ENCODE assay signal across 8 cellular contexts in genomic region chr9:120875954-120876841, GRCh38. TPM values are rescaled to one million over a fixed set of nuclear protein-coding genes. Genes with fewer than 3 reads are reported as not detected.
A peak's percentile ranks its signal among the peaks of the same experiment; 100 is the strongest.
DNase-seq lines count a peak whose midpoint lies in the region; ATAC-seq and TF ChIP-seq lines count a peak whose summit lies in the region.

No MANE protein-coding gene starts in this region.

- H3K9me3 Mint-ChIP-seq in natural killer cell, result no peaks in the 10 kb centered on the region

- H3K36me3 ChIP-seq in Panc1 (ENCODE audit: control insufficient read depth, insufficient read depth, low read length), result peaks cover 3% of the 10 kb centered on the region; the same call in 1 of the 2 replicates
- H3K36me3 ChIP-seq in fibroblast of lung (ENCODE audit: control insufficient read depth, insufficient read depth, low read length), result peaks cover 9% of the 10 kb centered on the region

- H4K20me1 ChIP-seq in fibroblast of lung (ENCODE audit: control insufficient read depth, extremely low read depth, insufficient read depth, low read length), result no peaks in the 10 kb centered on the region

- peaks cover 15% of the 10 kb centered on the region for H3K79me2 ChIP-seq in fibroblast of lung (ENCODE audit: control insufficient read depth, insufficient read depth, low read length)

- peak; percentile 44 for ATAC-seq in GM21526 (IDR thresholded peaks at IDR 0.05; ENCODE audit: low FRiP score, unreplicated experiment)
- ATAC-seq in Panc1, result peak; percentile 80
- ATAC-seq in natural killer cell, result peak; percentile 59 to 70 (median 63)

- peaks cover 29 to 37% of the 10 kb centered on the region in 2 donors for H3K4me1 Mint-ChIP-seq in natural killer cell

- peak overlapping the region; percentile 64 for H2AFZ ChIP-seq in fibroblast of lung (ENCODE audit: low read length)

- intact Hi-C loops in Panc1 (cut with micrococcal nuclease; ENCODE audit: unreplicated experiment) (loop anchor here (5.0 kb wide), 1 partner anchor 51 kb away; the partner anchor contains the start of gene TRAF1), natural killer cell (cut with micrococcal nuclease) (no loop called here)

- peaks cover 38% of the 10 kb centered on the region for H3K4me1 ChIP-seq in Panc1 (ENCODE audit: control insufficient read depth, insufficient read depth, low read length)
- H3K4me1 ChIP-seq in fibroblast of lung (ENCODE audit: control insufficient read depth, extremely low read depth, insufficient read depth, low read length), result peaks cover 8% of the 10 kb centered on the region

- peak overlapping the region; percentile 86 for H3K4me3 Mint-ChIP-seq in natural killer cell

- in situ Hi-C loops in Panc1 (cut with HindIII; ENCODE audit: low pct_unique_long_range_greater_than_20kb, low sequenced_read_pairs), result no loop called here

- H3K27me3 ChIP-seq in Panc1 (ENCODE audit: control insufficient read depth, insufficient read depth, low read length), result no peaks in the 10 kb centered on the region
- H3K27me3 ChIP-seq in fibroblast of lung (ENCODE audit: control insufficient read depth, insufficient read depth, low read length), result no peaks in the 10 kb centered on the region

- H3K4me2 ChIP-seq in fibroblast of lung (ENCODE audit: extremely low read depth, insufficient read depth, low read length), result peak overlapping the region; percentile 97

- H3K36me3 Mint-ChIP-seq in natural killer cell, result no peaks in the 10 kb centered on the region

- peak overlapping the region; percentile 94 for H3K27ac ChIP-seq in Panc1 (ENCODE audit: low read length)
- peak overlapping the region; percentile 88 for H3K27ac ChIP-seq in fibroblast of lung (ENCODE audit: insufficient read depth, low read length)

- H3K27ac Mint-ChIP-seq in natural killer cell, result peak overlapping the region; percentile 69 to 90

- DNase-seq in DMS153 (lab: John Stamatoyannopoulos, UW) (peak; percentile 91), HuH-7 (ENCODE audit: low spot score) (peak; percentile 87), Panc1 (ENCODE audit: low read depth, low spot score) (no peak), activated T-helper 1 cell treated with Interleukin-2 at 50 U/mL for 16 hours (ENCODE audit: low read depth) (peak; percentile 78), fibroblast of lung (ENCODE audit: low read depth in 2 of 2) (peak; percentile 86 to 88), natural killer cell (peak; percentile 75)
- peak; percentile 37 to 71 (median 65) for DNase-seq in stimulated activated naive CD4-positive, alpha-beta T cell (lab: John Stamatoyannopoulos, UW)

- peak overlapping the region; percentile 57 to 68 for H3K4me3 ChIP-seq in Panc1 (ENCODE audit: low read depth in 2 of 2, low read length in 2 of 2)
- peak overlapping the region; percentile 61 to 81 (median 72) for H3K4me3 ChIP-seq in fibroblast of lung (replicated peaks in 1 of 4; ENCODE audit: control extremely low read depth in 1 of 4, insufficient read depth in 1 of 4, low read depth in 3 of 4, low read length in 4 of 4)

- TF ChIP-seq CTCF in Panc1 (IDR thresholded peaks at IDR 0.05) (no peak), fibroblast of lung (conservative IDR thresholded peaks at IDR 0.05 in 1 of 2, IDR thresholded peaks at IDR 0.05 in 1 of 2; ENCODE audit: low read depth in 1 of 2, low read length in 2 of 2) (peak in 1 of 2 donors; percentile 3), natural killer cell (IDR thresholded peaks at IDR 0.05) (no peak)

- H3K27me3 Mint-ChIP-seq in natural killer cell (ENCODE audit: low read depth in 2 of 2), result no peaks in the 10 kb centered on the region

- peak overlapping the region; percentile 82 for H3K9ac ChIP-seq in fibroblast of lung (ENCODE audit: insufficient read depth, low read length)

- POLR2A ChIA-PET in Panc1 (lab: Charles Lee), result interaction anchor here (0.6 kb wide), 1 partner anchor 82 kb away, joined by 5 read pairs; no protein-coding TSS in a partner anchor

- BruUV-seq in Panc1 (replicated peaks; lab: Mats Ljungman, UMichigan), result no TSS peak

- CTCF ChIA-PET in Panc1 (lab: Charles Lee), result no interaction called here

- H3K9me3 ChIP-seq in Panc1 (ENCODE audit: control insufficient read depth, insufficient read depth, low read depth, low read length) (no peaks in the 10 kb centered on the region), fibroblast of lung (ENCODE audit: control insufficient read depth, insufficient read depth, low read depth, low read length) (no peaks in the 10 kb centered on the region)

RNA-seq across cellular contexts. Expression of gene PHF19, which starts 0.8 kb away (rescaled TPM):
- total RNA-seq in Panc1 (2021; ENCODE audit: unreplicated experiment) (91.1 TPM), fibroblast of lung (22.1 and 38.3 TPM in 2 replicates), natural killer cell (10 to 100 TPM; 34.1 to 54.0 (median 47.8) TPM)
- polyA plus RNA-seq in Panc1 (2012; ENCODE audit: insufficient read length), result 56.2 TPM
- polyA plus RNA-seq in fibroblast of lung, result 21.4 and 60.5 TPM in 2 replicates
- 26.3 and 73.6 TPM in 2 replicates for polyA plus RNA-seq in fibroblast of lung (2012)
- polyA minus RNA-seq in fibroblast of lung (ENCODE audit: low replicate concordance), result 47.6 and 166 TPM in 2 replicates

RNA-seq across cellular contexts. Expression of gene PSMD5, which starts 33.5 kb away (rescaled TPM):
- total RNA-seq in Panc1 (2021; ENCODE audit: unreplicated experiment), result 53.0 TPM
- polyA plus RNA-seq in Panc1 (2012; ENCODE audit: insufficient read length), result 42.9 TPM
- total RNA-seq in fibroblast of lung, result 31.8 and 33.9 TPM in 2 replicates
- 48.3 and 56.2 TPM in 2 replicates for polyA plus RNA-seq in fibroblast of lung
- polyA plus RNA-seq in fibroblast of lung (2012), result 25.4 and 31.1 TPM in 2 replicates
- polyA minus RNA-seq in fibroblast of lung (ENCODE audit: low replicate concordance), result 9.3 and 11.4 TPM in 2 replicates
- total RNA-seq in natural killer cell, result 10 to 100 TPM; 24.6 to 41.2 (median 37.1) TPM

RNA-seq across cellular contexts. Expression of gene TRAF1, which starts 50.4 kb away (rescaled TPM):
- 4.7 TPM for total RNA-seq in Panc1 (2021; ENCODE audit: unreplicated experiment)
- 3.7 TPM for polyA plus RNA-seq in Panc1 (2012; ENCODE audit: insufficient read length)
- 2.6 and 3.8 TPM in 2 replicates for total RNA-seq in fibroblast of lung
- polyA plus RNA-seq in fibroblast of lung, result 0.58 and 0.93 TPM in 2 replicates
- polyA plus RNA-seq in fibroblast of lung (2012), result 0.52 and 0.82 TPM in 2 replicates
- 1.4 TPM in 2 replicates for polyA minus RNA-seq in fibroblast of lung (ENCODE audit: low replicate concordance)
- 10 to 100 TPM; 23.4 to 33.9 (median 30.5) TPM for total RNA-seq in natural killer cell
